In the genomic region with DNA sequence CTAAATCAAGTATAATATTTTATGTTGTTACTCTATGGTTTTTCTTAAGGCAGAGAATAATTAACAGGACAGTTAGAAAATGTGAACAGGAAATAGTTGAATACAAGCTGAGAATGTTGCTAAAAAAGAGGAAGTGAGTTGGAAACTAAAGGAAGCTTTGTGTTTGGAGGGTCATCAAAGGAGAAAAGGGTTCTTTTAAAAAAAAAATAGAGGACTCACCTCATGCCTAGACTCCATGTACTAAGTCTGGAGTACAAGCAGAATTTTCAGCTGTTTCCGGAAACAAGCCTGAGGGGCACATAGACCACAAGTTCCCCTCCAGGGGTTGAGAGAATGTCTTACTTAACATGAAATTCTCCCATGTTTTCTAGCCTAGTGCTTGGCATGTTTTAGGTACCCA, we compare ENCODE assay signal across 16 cellular contexts. TPM values are rescaled to one million over a fixed set of nuclear protein-coding genes. Genes with fewer than 3 reads are reported as not detected.
DNase-seq lines count a peak whose midpoint lies in the region; ATAC-seq and TF ChIP-seq lines count a peak whose summit lies in the region.
"Had no signal": no experiment of that assay in that cellular context is flagged by ENCODE, and none has a peak within 500 bp of the region (broad histone marks: within the 10 kb centered on the region; RNA-seq: fewer than 3 reads in every experiment).

No MANE protein-coding gene starts in this region.

- no peak for TF ChIP-seq CTCF in HFFc6 (IDR thresholded peaks at IDR 0.05)

- no peaks in the 10 kb centered on the region for H3K27me3 Mint-ChIP-seq in memory B cell
- peaks cover 1% of the 10 kb centered on the region; the same call in 1 of the 2 replicates for H3K27me3 Mint-ChIP-seq in HFFc6 (ENCODE audit: insufficient read depth)
- H3K27me3 Mint-ChIP-seq: activated naive CD8-positive, alpha-beta T cell treated with anti-CD3 and anti-CD28 coated beads for 36 hours had no signal

- H3K9me3 Mint-ChIP-seq in memory B cell: no peaks in the 10 kb centered on the region
- no peaks in the 10 kb centered on the region for H3K9me3 Mint-ChIP-seq in HFFc6
- H3K9me3 Mint-ChIP-seq: activated naive CD8-positive, alpha-beta T cell treated with anti-CD3 and anti-CD28 coated beads for 36 hours; CD8-positive, alpha-beta memory T cell had no signal

- DNase-seq in NAMALWA (ENCODE audit: low spot score) (peak; percentile 9), memory B cell (ENCODE audit: low spot score in 2 of 2) (no peak), NCI-H1048 (lab: John Stamatoyannopoulos, UW) (no peak), HFFc6 (no peak)
- no peak for DNase-seq in stimulated activated CD8-positive, alpha-beta memory T cell treated with anti-CD3 and anti-CD28 coated beads, Interleukin-4, amount 100 ng/mL, for 48 hours
- DNase-seq: activated naive CD8-positive, alpha-beta T cell treated with anti-CD3 and anti-CD28 coated beads for 36 hours; CD8-positive, alpha-beta memory T cell; NCI-H1092 treated with DMSO at 0.1 percent for 48 hours; nucleus accumbens; PC-3; stimulated activated naive CD4-positive, alpha-beta T cell had no signal

- ATAC-seq in GM18867 (IDR thresholded peaks at IDR 0.05; ENCODE audit: unreplicated experiment) (peak; percentile 53), HG03095 (IDR thresholded peaks at IDR 0.05; ENCODE audit: unreplicated experiment) (peak; percentile 46), memory B cell (ENCODE audit: low read depth) (peak; percentile 37), HG02970 (IDR thresholded peaks at IDR 0.05; ENCODE audit: low FRiP score, unreplicated experiment) (no peak)
- ATAC-seq: gastroesophageal sphincter, PC-3 had no signal

- H3K36me3 Mint-ChIP-seq in memory B cell: no peaks in the 10 kb centered on the region
- H3K36me3 Mint-ChIP-seq in HFFc6 (ENCODE audit: low read depth): no peaks in the 10 kb centered on the region
- H3K36me3 Mint-ChIP-seq: activated naive CD8-positive, alpha-beta T cell treated with anti-CD3 and anti-CD28 coated beads for 36 hours; CD8-positive, alpha-beta memory T cell had no signal

- H3K4me1 Mint-ChIP-seq in memory B cell (peaks cover 5% of the 10 kb centered on the region), HFFc6 (ENCODE audit: low read depth) (peaks cover 26% of the 10 kb centered on the region)
- H3K4me1 Mint-ChIP-seq: CD8-positive, alpha-beta memory T cell had no signal

- H3K27ac Mint-ChIP-seq in memory B cell (no peak overlapping the region), HFFc6 (no peak overlapping the region)
- H3K27ac Mint-ChIP-seq: activated naive CD8-positive, alpha-beta T cell treated with anti-CD3 and anti-CD28 coated beads for 36 hours had no signal

- H3K4me3 Mint-ChIP-seq in memory B cell (no peak overlapping the region), HFFc6 (no peak overlapping the region)
- H3K4me3 Mint-ChIP-seq: activated naive CD8-positive, alpha-beta T cell treated with anti-CD3 and anti-CD28 coated beads for 36 hours; CD8-positive, alpha-beta memory T cell had no signal

RNA-seq across cellular contexts. Expression of a gene that starts 20.1 kb away (rescaled TPM):
- total RNA-seq in HFFc6 (2021; fragmentation: NEBNext Ultra II Directional; extraction: Animal tissue kit (Norgen Biotek cat#: 25700)): 10 to 100 TPM; 26.9 to 30.5 (median 28.7) TPM

RNA-seq across cellular contexts. Expression of a gene that starts 29.5 kb away (rescaled TPM):
- total RNA-seq in HFFc6 (2021; fragmentation: NEBNext Ultra II Directional; extraction: Animal tissue kit (Norgen Biotek cat#: 25700)): under 1 TPM in 1 of 6 experiments, not detected in 5; 0.05 TPM
- total RNA-seq: activated naive CD8-positive, alpha-beta T cell treated with anti-CD3 and anti-CD28 coated beads for 36 hours; cardiac muscle cell; CD8-positive, alpha-beta memory T cell; PC-3 had no signal
